ENCODE assay signal across 1 cellular context in genomic region chr9:35829764-35830096, GRCh38.
TF ChIP-seq lines count a peak whose summit lies in the region.

No MANE protein-coding gene starts in this region.

TF ChIP-seq in H1, 55 proteins besides CTCF, POLR2A, EP300 and RAD21:
- TF ChIP-seq CHD2 (IDR thresholded peaks at IDR 0.05; ENCODE audit: low read length) (no peak), GTF2F1 (IDR thresholded peaks at IDR 0.05; ENCODE audit: borderline replicate concordance, low read depth, low read length) (no peak), KDM5A (IDR thresholded peaks at IDR 0.05; ENCODE audit: low read length) (no peak), TAF1 (IDR thresholded peaks at IDR 0.05; ENCODE audit: low read depth, low read length) (no peak), E2F6 (IDR thresholded peaks at IDR 0.05) (no peak), TAF7 (optimal IDR thresholded peaks at IDR 0.05; ENCODE audit: borderline replicate concordance, low read depth, low read length) (no peak), SAP30 (IDR thresholded peaks at IDR 0.05; ENCODE audit: insufficient read depth, insufficient replicate concordance, low read length) (no peak), CEBPB (IDR thresholded peaks at IDR 0.05; ENCODE audit: low read depth, low read length) (no peak), CBX8 (IDR thresholded peaks at IDR 0.05; ENCODE audit: borderline replicate concordance, low read depth, low read length) (no peak), BACH1 (IDR thresholded peaks at IDR 0.05; ENCODE audit: low read length) (no peak), JUND (IDR thresholded peaks at IDR 0.05; ENCODE audit: low read length) (no peak), PHF8 (conservative IDR thresholded peaks at IDR 0.05; ENCODE audit: low read depth, low read length) (no peak), TBP (IDR thresholded peaks at IDR 0.05; ENCODE audit: low read depth, low read length) (no peak), CHD7 (IDR thresholded peaks at IDR 0.05; ENCODE audit: insufficient replicate concordance, low read length) (no peak), KDM1A (IDR thresholded peaks at IDR 0.05; ENCODE audit: borderline replicate concordance, low read length) (no peak), RNF2 (IDR thresholded peaks at IDR 0.05; ENCODE audit: borderline replicate concordance, low read depth, low read length, missing control alignments, poor library complexity, severe bottlenecking) (no peak), HDAC6 (IDR thresholded peaks at IDR 0.05; ENCODE audit: low read depth, low read length) (no peak)
